In genomic region chr5:187042-187431, GRCh38 we compare ENCODE assay signal across 23 cellular contexts. TPM values are rescaled to one million over a fixed set of nuclear protein-coding genes. Genes with fewer than 3 reads are reported as not detected.
"Had no signal": no experiment of that assay in that cellular context is flagged by ENCODE, and none has a peak within 500 bp of the region (broad histone marks: within the 10 kb centered on the region; RNA-seq: fewer than 3 reads in every experiment).

No MANE protein-coding gene starts in this region.

- ATAC-seq: left lobe of liver; lower lobe of right lung; psoas muscle; stimulated activated memory B cell treated with anti-CD40 and anti-IgM and Interleukin-4, amounts not matched to agents 10 μg/mL and 1 μg/mL and 100 μg/mL, for 72 hours had no signal

- H3K27ac ChIP-seq: dorsolateral prefrontal cortex, lower lobe of right lung, psoas muscle, tibial artery had no signal

- H3K36me3 ChIP-seq: lower lobe of right lung, tibial artery had no signal

- H3K9me3 Mint-ChIP-seq: memory B cell; mesothelial cell of epicardium; nephron; stimulated activated memory B cell treated with anti-CD40 and anti-IgM and Interleukin-4, amounts not matched to agents 10 μg/mL and 1 μg/mL and 100 μg/mL, for 72 hours; stimulated activated naive CD8-positive, alpha-beta T cell treated with anti-CD3 and anti-CD28 coated beads, Interleukin-15, Interleukin-2, amounts not matched to agents 100 ng/mL and 50 ng/mL, for 24 hours had no signal

- DNase-seq: central memory CD4-positive, alpha-beta T cell; cortex of kidney; effector CD8-positive, alpha-beta T cell; foreskin melanocyte; hippocampal formation; kidney glomerular epithelial cell; lower lobe of right lung; retina; stimulated activated CD4-positive, alpha-beta T cell treated with anti-CD3 and anti-CD28 coated beads, Interleukin-4, amount 100 ng/mL, for 1 hour; stimulated activated CD8-positive, alpha-beta memory T cell treated with anti-CD3 and anti-CD28 coated beads, Interleukin-4, amount 100 ng/mL, for 48 hours had no signal

- H3K27ac Mint-ChIP-seq: memory B cell; mesothelial cell of epicardium; nephron; stimulated activated memory B cell treated with anti-CD40 and anti-IgM and Interleukin-4, amounts not matched to agents 10 μg/mL and 1 μg/mL and 100 μg/mL, for 72 hours; stimulated activated naive CD8-positive, alpha-beta T cell treated with anti-CD3 and anti-CD28 coated beads, Interleukin-15, Interleukin-2, amounts not matched to agents 100 ng/mL and 50 ng/mL, for 24 hours had no signal

- H3K4me3 Mint-ChIP-seq: memory B cell; mesothelial cell of epicardium; nephron; stimulated activated memory B cell treated with anti-CD40 and anti-IgM and Interleukin-4, amounts not matched to agents 10 μg/mL and 1 μg/mL and 100 μg/mL, for 72 hours; stimulated activated naive CD8-positive, alpha-beta T cell treated with anti-CD3 and anti-CD28 coated beads, Interleukin-15, Interleukin-2, amounts not matched to agents 100 ng/mL and 50 ng/mL, for 24 hours had no signal

- H3K36me3 Mint-ChIP-seq: memory B cell; stimulated activated memory B cell treated with anti-CD40 and anti-IgM and Interleukin-4, amounts not matched to agents 10 μg/mL and 1 μg/mL and 100 μg/mL, for 72 hours had no signal

- H3K4me3 ChIP-seq: dorsolateral prefrontal cortex, lower lobe of right lung, psoas muscle, smooth muscle cell, tibial artery had no signal

- H3K4me2 ChIP-seq: smooth muscle cell had no signal

- H3K9me3 ChIP-seq: lower lobe of right lung, psoas muscle, tibial artery had no signal

RNA-seq across cellular contexts. Expression of gene LRRC14B, which starts 4.3 kb away (rescaled TPM):
- total RNA-seq: left lobe of liver, lower lobe of right lung, mucosa of gallbladder, omental fat pad, smooth muscle cell, ureter had no signal
